14 cellular contexts compared by ENCODE assay signal in the genomic region with DNA sequence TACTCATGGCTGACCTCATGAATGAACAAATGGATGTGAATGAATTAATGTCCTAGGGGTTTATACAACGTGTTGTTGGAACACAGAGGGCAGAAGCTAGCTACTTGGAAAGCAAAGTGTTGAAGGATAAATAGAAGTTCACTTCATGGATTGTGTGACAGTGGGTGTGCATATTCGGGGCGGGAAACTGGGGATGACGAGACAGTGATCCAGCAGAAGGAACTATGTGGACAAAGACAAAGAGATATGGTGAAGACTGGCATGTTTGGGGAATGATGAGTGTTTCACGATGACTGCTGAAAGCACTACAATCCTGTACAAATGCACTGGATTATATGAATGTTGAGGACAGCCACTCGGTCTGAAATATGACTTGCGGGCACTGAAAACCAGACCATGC.
"Had no signal": no experiment of that assay in that cellular context is flagged by ENCODE, and none has a peak within 500 bp of the region (broad histone marks: within the 10 kb centered on the region; RNA-seq: fewer than 3 reads in every experiment).

No MANE protein-coding gene starts in this region.

- H3K4me3 Mint-ChIP-seq: activated naive CD4-positive, alpha-beta T cell treated with anti-CD3 and anti-CD28 coated beads for 36 hours; activated naive CD8-positive, alpha-beta T cell treated with anti-CD3 and anti-CD28 coated beads, Interleukin-2, amount 50 U/mL, for 24 hours; activated T-helper 17 cell treated with anti-CD3 and anti-CD28 coated beads, Interleukin-2, amount 50 U/mL, for 72 hours; effector memory CD8-positive, alpha-beta T cell; naive B cell; stimulated activated naive B cell treated with anti-CD40 and anti-IgM and Interleukin-4, amounts not matched to agents 10 μg/mL and 1 μg/mL and 100 μg/mL, for 72 hours had no signal

- H3K27me3 Mint-ChIP-seq: activated naive CD8-positive, alpha-beta T cell treated with anti-CD3 and anti-CD28 coated beads, Interleukin-2, amount 50 U/mL, for 24 hours had no signal

- H3K36me3 Mint-ChIP-seq: naive B cell; stimulated activated naive B cell treated with anti-CD40 and anti-IgM and Interleukin-4, amounts not matched to agents 10 μg/mL and 1 μg/mL and 100 μg/mL, for 72 hours had no signal

- DNase-seq: activated CD4-positive, CD25-positive, alpha-beta regulatory T cell treated with anti-CD3 and anti-CD28 coated beads, Interleukin-2, amount 50 U/mL, for 72 hours; activated naive CD4-positive, alpha-beta T cell treated with anti-CD3 and anti-CD28 coated beads for 36 hours; activated naive CD8-positive, alpha-beta T cell treated with anti-CD3 and anti-CD28 coated beads, Interleukin-2, amount 50 U/mL, for 24 hours; aorta; cerebellar nuclear complex; dermis blood vessel endothelial cell; effector memory CD8-positive, alpha-beta T cell; naive B cell; posterior cingulate gyrus; retina; stimulated activated CD4-positive, alpha-beta T cell treated with anti-CD3 and anti-CD28 coated beads, Interleukin-2, amount 100 ng/mL, for 48 hours; stimulated activated naive B cell treated with anti-CD40 and anti-IgM and Interleukin-4, amounts not matched to agents 10 μg/mL and 1 μg/mL and 100 μg/mL, for 72 hours; thyroid gland had no signal

- H3K4me3 ChIP-seq: thyroid gland had no signal

- H3K9me3 Mint-ChIP-seq: activated naive CD4-positive, alpha-beta T cell treated with anti-CD3 and anti-CD28 coated beads for 36 hours; activated naive CD8-positive, alpha-beta T cell treated with anti-CD3 and anti-CD28 coated beads, Interleukin-2, amount 50 U/mL, for 24 hours; activated T-helper 17 cell treated with anti-CD3 and anti-CD28 coated beads, Interleukin-2, amount 50 U/mL, for 72 hours; effector memory CD8-positive, alpha-beta T cell; naive B cell; stimulated activated naive B cell treated with anti-CD40 and anti-IgM and Interleukin-4, amounts not matched to agents 10 μg/mL and 1 μg/mL and 100 μg/mL, for 72 hours had no signal

- H3K27ac Mint-ChIP-seq: activated naive CD4-positive, alpha-beta T cell treated with anti-CD3 and anti-CD28 coated beads for 36 hours; activated naive CD8-positive, alpha-beta T cell treated with anti-CD3 and anti-CD28 coated beads, Interleukin-2, amount 50 U/mL, for 24 hours; activated T-helper 17 cell treated with anti-CD3 and anti-CD28 coated beads, Interleukin-2, amount 50 U/mL, for 72 hours; effector memory CD8-positive, alpha-beta T cell; stimulated activated naive B cell treated with anti-CD40 and anti-IgM and Interleukin-4, amounts not matched to agents 10 μg/mL and 1 μg/mL and 100 μg/mL, for 72 hours had no signal

- H3K4me1 Mint-ChIP-seq: activated naive CD8-positive, alpha-beta T cell treated with anti-CD3 and anti-CD28 coated beads, Interleukin-2, amount 50 U/mL, for 24 hours; activated T-helper 17 cell treated with anti-CD3 and anti-CD28 coated beads, Interleukin-2, amount 50 U/mL, for 72 hours; naive B cell; stimulated activated naive B cell treated with anti-CD40 and anti-IgM and Interleukin-4, amounts not matched to agents 10 μg/mL and 1 μg/mL and 100 μg/mL, for 72 hours had no signal
